Comparison of ENCODE assay signal across 10 cellular contexts in the genomic region with DNA sequence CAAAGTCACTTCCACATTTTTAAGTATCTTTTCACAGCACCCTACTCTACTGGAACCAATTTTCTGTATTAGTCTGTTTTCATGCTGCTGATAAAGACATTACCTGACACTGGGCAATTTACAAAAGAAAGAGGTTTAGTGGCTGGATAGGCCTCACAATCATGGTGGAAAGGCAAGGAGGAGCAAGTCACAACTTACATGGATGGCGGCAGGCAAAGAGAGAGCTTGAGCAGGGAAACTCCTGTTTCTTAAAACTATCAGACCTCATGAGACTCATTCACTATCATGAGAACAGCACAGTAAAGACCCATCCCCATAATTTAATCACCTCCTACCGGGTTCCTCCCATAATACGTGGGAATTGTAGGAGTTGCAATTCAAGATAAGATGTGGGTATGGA.
"Had no signal": no experiment of that assay in that cellular context is flagged by ENCODE, and none has a peak within 500 bp of the region (broad histone marks: within the 10 kb centered on the region; RNA-seq: fewer than 3 reads in every experiment).

No MANE protein-coding gene starts in this region.

- H3K4me1 ChIP-seq: HAP-1 had no signal

- H3K27ac ChIP-seq: GM23248, HL-60 had no signal

- H3K27ac Mint-ChIP-seq: HFFc6, IgD-negative memory B cell had no signal

- H3K9me3 ChIP-seq: HAP-1 had no signal

- FAIRE-seq: HepG2 had no signal

- H3K9ac ChIP-seq: GM23248 had no signal

- ATAC-seq: HCT116, HepG2 had no signal

- DNase-seq: GM23248, GOT3, H7, HFFc6, KG1 had no signal

- H3K4me3 ChIP-seq: GM23248, HAP-1 had no signal

- H3K4me3 Mint-ChIP-seq: HFFc6, IgD-negative memory B cell had no signal

- H2AFZ ChIP-seq: GM23248 had no signal

- H3K27me3 Mint-ChIP-seq: IgD-negative memory B cell had no signal
